ENCODE assay signal across 9 cellular contexts in genomic region chr9:2800385-2801179, GRCh38. TPM values are rescaled to one million over a fixed set of nuclear protein-coding genes. Genes with fewer than 3 reads are reported as not detected.
DNase-seq lines count a peak whose midpoint lies in the region; ATAC-seq and TF ChIP-seq lines count a peak whose summit lies in the region.
"Had no signal": no experiment of that assay in that cellular context is flagged by ENCODE, and none has a peak within 500 bp of the region (broad histone marks: within the 10 kb centered on the region; RNA-seq: fewer than 3 reads in every experiment).

No MANE protein-coding gene starts in this region.

- TF ChIP-seq POLR2A in esophagus squamous epithelium (IDR thresholded peaks at IDR 0.05) = no peak
- no peak for TF ChIP-seq POLR2A in prostate gland (IDR thresholded peaks at IDR 0.05)

- peaks cover 0 to 17% (median 0%) of the 10 kb centered on the region in 3 donors for H3K4me1 ChIP-seq in esophagus squamous epithelium
- peaks cover 23% of the 10 kb centered on the region for H3K4me1 ChIP-seq in osteoblast (ENCODE audit: insufficient read depth, low read length)
- H3K4me1 ChIP-seq in prostate gland (replicated peaks) = no peaks in the 10 kb centered on the region

- 31 to 56% methylated on average over 6 of the region's 6 CpGs for WGBS in esophagus squamous epithelium, 2 donors
- WGBS in prostate gland = 48% methylated on average over 6 of the region's 6 CpGs

- no peak overlapping the region for H3K4me3 ChIP-seq in esophagus squamous epithelium
- H3K4me3 ChIP-seq in osteoblast (ENCODE audit: insufficient read depth, low read length) = no peak overlapping the region
- H3K4me3 ChIP-seq in prostate gland = no peak overlapping the region

- DNase-seq in GM10266 (ENCODE audit: extremely low spot score) = no peak
- peak; percentile 14 for DNase-seq in NCI-H69 (lab: John Stamatoyannopoulos, UW)
- DNase-seq in esophagus squamous epithelium (lab: John Stamatoyannopoulos, UW) = no peak
- peak; percentile 80 for DNase-seq in osteoblast (ENCODE audit: insufficient read length, low spot score, missing footprints)
- DNase-seq in SHP77 (lab: John Stamatoyannopoulos, UW) = no peak
- DNase-seq in prostate gland (ENCODE audit: low spot score) = no peak
- DNase-seq: GOT3 had no signal

- H3K27me3 ChIP-seq in esophagus squamous epithelium (no peaks in the 10 kb centered on the region), osteoblast (ENCODE audit: insufficient read depth, low read length) (no peaks in the 10 kb centered on the region), prostate gland (replicated peaks; ENCODE audit: insufficient read depth) (no peaks in the 10 kb centered on the region)

- no peak overlapping the region for H3K4me2 ChIP-seq in osteoblast (ENCODE audit: insufficient read depth, low read length)

- intact Hi-C loops in esophagus squamous epithelium (cut with DNase I) = no loop called here
- intact Hi-C loops in prostate gland (cut with DNase I) = no loop called here

- H3K9me3 ChIP-seq in esophagus squamous epithelium = no peaks in the 10 kb centered on the region
- H3K9me3 ChIP-seq in osteoblast (ENCODE audit: low read depth, low read length) = no peaks in the 10 kb centered on the region
- H3K9me3 ChIP-seq in prostate gland = no peaks in the 10 kb centered on the region

- ATAC-seq in GM19452 (IDR thresholded peaks at IDR 0.05; ENCODE audit: unreplicated experiment) (no peak), GM18858 (IDR thresholded peaks at IDR 0.05; ENCODE audit: unreplicated experiment) (no peak)

- TF ChIP-seq CTCF in GM10266 (IDR thresholded peaks at IDR 0.05; ENCODE audit: control insufficient read depth, insufficient read depth, low read depth, missing control alignments) (peak; percentile 6), esophagus squamous epithelium (IDR thresholded peaks at IDR 0.05) (peak in 5 of 6 experiments; percentile 14 to 63 (median 26)), osteoblast (IDR thresholded peaks at IDR 0.05; ENCODE audit: extremely low read depth, low read depth, low read length) (peak; percentile 61), prostate gland (IDR thresholded peaks at IDR 0.05) (peak in 1 of 4 experiments; percentile 31)

- H4K20me1 ChIP-seq in osteoblast (ENCODE audit: insufficient read depth, low read length) = no peaks in the 10 kb centered on the region

- peak overlapping the region in 3 of 4 donors; percentile 3 to 51 (median 19) for H3K27ac ChIP-seq in esophagus squamous epithelium
- peak overlapping the region; percentile 9 for H3K27ac ChIP-seq in osteoblast (ENCODE audit: low read depth, low read length)
- no peak overlapping the region for H3K27ac ChIP-seq in prostate gland

- H3K36me3 ChIP-seq in esophagus squamous epithelium (peaks cover 0 to 85% (median 21%) of the 10 kb centered on the region in 3 donors), osteoblast (ENCODE audit: insufficient read depth, low read length) (peaks cover 71% of the 10 kb centered on the region), prostate gland (no peaks in the 10 kb centered on the region)

- H2AFZ ChIP-seq in osteoblast (ENCODE audit: low read length) = no peak overlapping the region

- no peaks in the 10 kb centered on the region for H3K79me2 ChIP-seq in osteoblast (ENCODE audit: insufficient read depth, low read length)

RNA-seq across cellular contexts. Expression of gene PUM3, which starts 43.3 kb away (rescaled TPM):
- 10 to 100 TPM; 21.0 to 58.6 (median 45.0) TPM for total RNA-seq in esophagus squamous epithelium
- total RNA-seq in osteoblast = 35.4 and 40.2 TPM in 2 replicates
- 10 to 100 TPM; 24.2 to 31.2 TPM for total RNA-seq in prostate gland

Comparison
In these comparisons a context has a peak if more than half of its experiments do, and no peak if none do; other contexts are left out.
1. DNase-seq: peak in NCI-H69 (single experiment) and osteoblast (single experiment); none in GM10266 (single experiment), esophagus squamous epithelium (single experiment), SHP77 (0 of 2) and prostate gland (single experiment).
2. H3K27ac ChIP-seq: peak in esophagus squamous epithelium (3 of 4) and osteoblast (single experiment); none in prostate gland (0 of 2).